8 cellular contexts compared by ENCODE assay signal in genomic region chr20:56373942-56374341, GRCh38. TPM values are rescaled to one million over a fixed set of nuclear protein-coding genes. Genes with fewer than 3 reads are reported as not detected.
DNase-seq lines count a peak whose midpoint lies in the region; ATAC-seq, FAIRE-seq and TF ChIP-seq lines count a peak whose summit lies in the region.
"Had no signal": no experiment of that assay in that cellular context is flagged by ENCODE, and none has a peak within 500 bp of the region (broad histone marks: within the 10 kb centered on the region; RNA-seq: fewer than 3 reads in every experiment).

No MANE protein-coding gene starts in this region.

- no peak overlapping the region for H3K4me2 ChIP-seq in GM12878 (ENCODE audit: control insufficient read depth, insufficient read depth)

- H3K27me3 ChIP-seq in GM12878 (replicated peaks in 1 of 2; ENCODE audit: control insufficient read depth in 2 of 2, insufficient read depth in 2 of 2, low read length in 1 of 2), result no peaks in the 10 kb centered on the region
- no peaks in the 10 kb centered on the region for H3K27me3 ChIP-seq in neutrophil

- H3K27ac ChIP-seq in GM12878 (ENCODE audit: control insufficient read depth, insufficient read depth) (no peak overlapping the region; the same call in 1 of the 2 replicates), neutrophil (peak overlapping the region; percentile 83), kidney (ENCODE audit: low read depth in 2 of 2, low read length in 2 of 2) (no peak overlapping the region)
- H3K27ac ChIP-seq: VCaP had no signal

- no peaks in the 10 kb centered on the region for H4K20me1 ChIP-seq in GM12878 (ENCODE audit: control insufficient read depth, insufficient read depth)

- in situ Hi-C loops in GM12878 (cut with MboI), result no loop called here

- H3K9ac ChIP-seq in GM12878 (ENCODE audit: control insufficient read depth, insufficient read depth, low read length), result no peak overlapping the region
- no peak overlapping the region for H3K9ac ChIP-seq in kidney (ENCODE audit: low read length in 2 of 2)

- RAD21 ChIA-PET in GM12878 (lab: Charles Lee; ENCODE audit: unreplicated experiment), result no interaction called here

- WGBS in GM12878 (ENCODE audit: insufficient coverage, insufficient replicate concordance, low lambda C conversion rate, missing lambda C conversion rate), result 85% methylated on average over 1 of the region's 1 CpG

- DNase-seq in HK-2 (ENCODE audit: unreplicated experiment) (peak; percentile 38), GM12878 (ENCODE audit: low read depth, low spot score) (no peak), kidney (no peak), KG1 (lab: John Stamatoyannopoulos, UW) (no peak), cardiac septum (ENCODE audit: low spot score) (no peak)

- SMC1A ChIA-PET in GM12878 (lab: Charles Lee; ENCODE audit: uncharacterized antibody, unreplicated experiment), result interaction anchor here (2.5 kb wide), 1 partner anchor 10 kb away, joined by 10 read pairs; no protein-coding TSS in a partner anchor

- H3K79me2 ChIP-seq in GM12878 (ENCODE audit: control insufficient read depth, insufficient read depth, low read length), result peaks cover 7% of the 10 kb centered on the region

- intact Hi-C loops in GM12878 (cut with micrococcal nuclease; ENCODE audit: unreplicated experiment), result no loop called here
- intact Hi-C loops in kidney (cut with DNase I), result no loop called here
- intact Hi-C loops in cardiac septum (cut with DNase I), result no loop called here

- H3K9me3 ChIP-seq in GM12878 (replicated peaks; ENCODE audit: control insufficient read depth, insufficient read depth, low read length) (no peaks in the 10 kb centered on the region), neutrophil (no peaks in the 10 kb centered on the region), kidney (ENCODE audit: control insufficient read depth in 1 of 2, low read length in 2 of 2) (no peaks in the 10 kb centered on the region)

- no TSS peak for BruUV-seq in GM12878 (replicated peaks; lab: Mats Ljungman, UMichigan)

- H3K36me3 ChIP-seq in GM12878 (ENCODE audit: control insufficient read depth in 2 of 2, insufficient read depth in 2 of 2, low read length in 1 of 2) (peaks cover 14 to 46% of the 10 kb centered on the region in 2 experiments), neutrophil (peaks cover 25% of the 10 kb centered on the region), kidney (ENCODE audit: control insufficient read depth in 1 of 2, insufficient read depth in 2 of 2, low read length in 2 of 2) (no peaks in the 10 kb centered on the region)

- no peaks in the 10 kb centered on the region; the same call in 1 of the 2 replicates for H3K4me1 ChIP-seq in GM12878 (ENCODE audit: control insufficient read depth, insufficient read depth, low read length)
- peaks cover 8 to 38% of the 10 kb centered on the region in 2 experiments for H3K4me1 ChIP-seq in neutrophil (ENCODE audit: control insufficient read depth in 1 of 2, insufficient read depth in 1 of 2, low read depth in 1 of 2, low read length in 1 of 2)
- no peaks in the 10 kb centered on the region for H3K4me1 ChIP-seq in kidney (ENCODE audit: control insufficient read depth in 1 of 2, insufficient read depth in 1 of 2, low read depth in 1 of 2, low read length in 2 of 2)

- no peak for TF ChIP-seq POLR2A in GM12878 (IDR thresholded peaks at IDR 0.05; ENCODE audit: low read depth, low read length)

- POLR2A ChIA-PET in GM12878 (lab: Charles Lee), result interaction anchor here (0.6 kb wide), 1 partner anchor 115 kb away, joined by 3 read pairs; no protein-coding TSS in a partner anchor

- TF ChIP-seq EP300 in GM12878 (IDR thresholded peaks at IDR 0.05; ENCODE audit: borderline replicate concordance in 1 of 2, control insufficient read depth in 1 of 2, low read depth in 2 of 2, low read length in 2 of 2), result no peak

- FAIRE-seq in GM12878 (lab: Jason Lieb, UNC) (no peak), kidney (lab: Jason Lieb, UNC) (no peak)

- no peak for TF ChIP-seq RAD21 in GM12878 (IDR thresholded peaks at IDR 0.05; ENCODE audit: insufficient read depth, low read depth, low read length)

- no peak overlapping the region for H3K4me3 ChIP-seq in GM12878
- H3K4me3 ChIP-seq in neutrophil (ENCODE audit: low read depth in 1 of 2, low read length in 1 of 2), result peak overlapping the region in 1 of 2 experiments; percentile 18
- H3K4me3 ChIP-seq in kidney (ENCODE audit: low read length in 2 of 2), result no peak overlapping the region

- ATAC-seq in GM18499 (IDR thresholded peaks at IDR 0.05; ENCODE audit: insufficient read depth, unreplicated experiment) (peak; percentile 50), GM12878 (peak; percentile 86)

- TF ChIP-seq CTCF in GM12878 (IDR thresholded peaks at IDR 0.05 in 2 of 3, conservative IDR thresholded peaks at IDR 0.05 in 1 of 3; ENCODE audit: control insufficient read depth in 2 of 3, extremely low read depth in 1 of 3, insufficient read depth in 1 of 3, low read depth in 3 of 3, low read length in 3 of 3) (no peak), neutrophil (IDR thresholded peaks at IDR 0.05) (no peak), kidney (IDR thresholded peaks at IDR 0.05; ENCODE audit: borderline replicate concordance, extremely low read depth, insufficient read depth) (no peak)

- CTCF ChIA-PET in GM12878 (lab: Yijun Ruan, JAX), result interaction anchor here (0.7 to 1.9 kb wide), 4 partner anchors 10 to 708 kb away, joined by 3 to 8 read pairs (median 3); no protein-coding TSS in a partner anchor

- no peak overlapping the region for H2AFZ ChIP-seq in GM12878 (ENCODE audit: control insufficient read depth, low read depth, low read length)

RNA-seq across cellular contexts. Expression of gene FAM210B, which starts 15.2 kb away (rescaled TPM):
- total RNA-seq in GM12878 (2013; cell fraction: nucleolus; rRNA removed), result 1.3 and 1.7 TPM in 2 replicates
- total RNA-seq in GM12878 (2014; rRNA removed) (0.56 and 1.1 TPM in 2 replicates), GM12878 (2014; rRNA removed; fragmentation: Illumina TruSeq; extraction: Trizol) (0.51 and 0.94 TPM in 2 replicates), GM12878 (2021) (0.51 and 0.58 TPM in 2 replicates), kidney (27.2 TPM), cardiac septum (41.5 TPM)
- polyA plus RNA-seq in GM12878 (2011; ENCODE audit: low read depth), result 0.71 TPM
- polyA plus RNA-seq in GM12878 (2011; rRNA removed) (1.4 and 1.8 TPM in 2 replicates), GM12878 (2014; fragmentation: Illumina TruSeq; extraction: Trizol) (0.79 and 0.97 TPM in 2 replicates), GM12878 (2014; fragmentation: Nextera tagmentation; extraction: Ambion mirVana) (under 1 TPM; 0.13 to 0.38 TPM), GM12878 (2014; rRNA removed) (0.46 and 0.53 TPM in 2 replicates), GM12878 (2016; fragmentation: Nextera tagmentation; extraction: Ambion mirVana) (1 to 10 TPM; 1.3 TPM), kidney (ENCODE audit: insufficient read depth, low read depth, low replicate concordance) (34.5 TPM)
- polyA plus RNA-seq in GM12878 (2011; cell fraction: cytosol; rRNA removed), result 0.94 and 1.1 TPM in 2 replicates
- polyA plus RNA-seq in GM12878 (2011; cell fraction: nucleus; rRNA removed), result 0.16 and 0.79 TPM in 2 replicates
- 1.3 and 1.4 TPM in 2 replicates for polyA plus RNA-seq in GM12878 (2012)
- 0.36 and 1.0 TPM in 2 replicates for polyA minus RNA-seq in GM12878 (2011; rRNA and poly(A)+ RNA removed)
- polyA minus RNA-seq in GM12878 (2011; cell fraction: cytosol; rRNA and poly(A)+ RNA removed), result 0.40 and 0.94 TPM in 2 replicates
- 0.12 and 1.1 TPM in 2 replicates for polyA minus RNA-seq in GM12878 (2011; cell fraction: nucleus; rRNA and poly(A)+ RNA removed)

RNA-seq across cellular contexts. Expression of gene AURKA, which starts 18.1 kb away (rescaled TPM):
- 18.8 and 19.4 TPM in 2 replicates for total RNA-seq in GM12878 (2013; cell fraction: nucleolus; rRNA removed)
- total RNA-seq in GM12878 (2014; rRNA removed), result 57.3 and 63.1 TPM in 2 replicates
- 67.9 and 71.6 TPM in 2 replicates for total RNA-seq in GM12878 (2014; rRNA removed; fragmentation: Illumina TruSeq; extraction: Trizol)
- 59.4 and 61.2 TPM in 2 replicates for total RNA-seq in GM12878 (2021)
- polyA plus RNA-seq in GM12878 (2011; ENCODE audit: low read depth), result 20.0 TPM
- polyA plus RNA-seq in GM12878 (2011; rRNA removed), result 87.6 and 108 TPM in 2 replicates
- 66.6 and 74.8 TPM in 2 replicates for polyA plus RNA-seq in GM12878 (2011; cell fraction: cytosol; rRNA removed)
- 37.8 and 38.0 TPM in 2 replicates for polyA plus RNA-seq in GM12878 (2011; cell fraction: nucleus; rRNA removed)
- polyA plus RNA-seq in GM12878 (2012), result 19.8 and 28.8 TPM in 2 replicates
- 98.7 and 113 TPM in 2 replicates for polyA plus RNA-seq in GM12878 (2014; fragmentation: Illumina TruSeq; extraction: Trizol)
- polyA plus RNA-seq in GM12878 (2014; fragmentation: Nextera tagmentation; extraction: Ambion mirVana), result 10 to 100 TPM; 70.9 to 75.2 TPM
- 58.3 and 60.8 TPM in 2 replicates for polyA plus RNA-seq in GM12878 (2014; rRNA removed)
- polyA plus RNA-seq in GM12878 (2016; fragmentation: Nextera tagmentation; extraction: Ambion mirVana), result 100 to 1,000 TPM; 120 to 122 TPM
- 55.3 and 61.1 TPM in 2 replicates for polyA minus RNA-seq in GM12878 (2011; rRNA and poly(A)+ RNA removed)
- 31.7 and 35.6 TPM in 2 replicates for polyA minus RNA-seq in GM12878 (2011; cell fraction: cytosol; rRNA and poly(A)+ RNA removed)
- 11.7 and 18.3 TPM in 2 replicates for polyA minus RNA-seq in GM12878 (2011; cell fraction: nucleus; rRNA and poly(A)+ RNA removed)
- 2.7 TPM for total RNA-seq in kidney
- polyA plus RNA-seq in kidney (ENCODE audit: insufficient read depth, low read depth, low replicate concordance), result 3.3 TPM
- total RNA-seq in cardiac septum, result 3.2 TPM

RNA-seq across cellular contexts. Expression of gene CSTF1, which starts 18.5 kb away (rescaled TPM):
- 45.6 and 47.2 TPM in 2 replicates for total RNA-seq in GM12878 (2013; cell fraction: nucleolus; rRNA removed)
- total RNA-seq in GM12878 (2014; rRNA removed), result 41.9 and 42.7 TPM in 2 replicates
- 42.5 and 45.8 TPM in 2 replicates for total RNA-seq in GM12878 (2014; rRNA removed; fragmentation: Illumina TruSeq; extraction: Trizol)
- 39.7 and 41.8 TPM in 2 replicates for total RNA-seq in GM12878 (2021)
- polyA plus RNA-seq in GM12878 (2011; ENCODE audit: low read depth), result 23.0 TPM
- polyA plus RNA-seq in GM12878 (2011; rRNA removed), result 81.4 and 89.1 TPM in 2 replicates
- polyA plus RNA-seq in GM12878 (2011; cell fraction: cytosol; rRNA removed), result 71.6 and 81.5 TPM in 2 replicates
- polyA plus RNA-seq in GM12878 (2011; cell fraction: nucleus; rRNA removed), result 60.9 and 66.0 TPM in 2 replicates
- polyA plus RNA-seq in GM12878 (2012), result 31.3 and 34.4 TPM in 2 replicates
- polyA plus RNA-seq in GM12878 (2014; fragmentation: Illumina TruSeq; extraction: Trizol), result 56.2 and 57.8 TPM in 2 replicates
- polyA plus RNA-seq in GM12878 (2014; fragmentation: Nextera tagmentation; extraction: Ambion mirVana), result 10 to 100 TPM; 63.3 to 66.0 TPM
- 44.9 and 47.2 TPM in 2 replicates for polyA plus RNA-seq in GM12878 (2014; rRNA removed)
- 10 to 100 TPM; 43.3 to 54.5 TPM for polyA plus RNA-seq in GM12878 (2016; fragmentation: Nextera tagmentation; extraction: Ambion mirVana)
- polyA minus RNA-seq in GM12878 (2011; rRNA and poly(A)+ RNA removed), result 115 and 172 TPM in 2 replicates
- 28.7 and 32.7 TPM in 2 replicates for polyA minus RNA-seq in GM12878 (2011; cell fraction: cytosol; rRNA and poly(A)+ RNA removed)
- polyA minus RNA-seq in GM12878 (2011; cell fraction: nucleus; rRNA and poly(A)+ RNA removed), result 30.7 and 45.1 TPM in 2 replicates
- 30.7 TPM for total RNA-seq in kidney
- 16.2 TPM for polyA plus RNA-seq in kidney (ENCODE audit: insufficient read depth, low read depth, low replicate concordance)
- total RNA-seq in cardiac septum, result 15.3 TPM

RNA-seq across cellular contexts. Expression of gene CASS4, which starts 38.1 kb away (rescaled TPM):
- 0.47 TPM in 1 of 2 replicates, not detected in the other for total RNA-seq in GM12878 (2013; cell fraction: nucleolus; rRNA removed)
- total RNA-seq in GM12878 (2014; rRNA removed) (0.06 and 0.11 TPM in 2 replicates), GM12878 (2014; rRNA removed; fragmentation: Illumina TruSeq; extraction: Trizol) (0.09 and 0.14 TPM in 2 replicates), GM12878 (2021) (0.19 and 0.21 TPM in 2 replicates), kidney (3.0 TPM), cardiac septum (0.30 TPM)
- 0.14 TPM for polyA plus RNA-seq in GM12878 (2011; ENCODE audit: low read depth)
- polyA plus RNA-seq in GM12878 (2011; rRNA removed) (0.10 and 0.11 TPM in 2 replicates), GM12878 (2014; fragmentation: Illumina TruSeq; extraction: Trizol) (0.13 and 0.21 TPM in 2 replicates), GM12878 (2014; fragmentation: Nextera tagmentation; extraction: Ambion mirVana) (under 1 TPM; 0.04 to 0.11 TPM), GM12878 (2014; rRNA removed) (0.04 and 0.24 TPM in 2 replicates), GM12878 (2016; fragmentation: Nextera tagmentation; extraction: Ambion mirVana) (under 1 TPM in 1 of 2 experiments, not detected in 1; 0.05 TPM), kidney (ENCODE audit: insufficient read depth, low read depth, low replicate concordance) (0.22 TPM)
- 0.01 and 0.03 TPM in 2 replicates for polyA plus RNA-seq in GM12878 (2011; cell fraction: cytosol; rRNA removed)
- 0.09 and 0.15 TPM in 2 replicates for polyA plus RNA-seq in GM12878 (2011; cell fraction: nucleus; rRNA removed)
- polyA plus RNA-seq in GM12878 (2012), result 0.13 and 0.22 TPM in 2 replicates
- polyA minus RNA-seq in GM12878 (2011; rRNA and poly(A)+ RNA removed), result 0.10 and 0.15 TPM in 2 replicates
- polyA minus RNA-seq in GM12878 (2011; cell fraction: cytosol; rRNA and poly(A)+ RNA removed), result not detected in 2 replicates
- 0.10 and 0.12 TPM in 2 replicates for polyA minus RNA-seq in GM12878 (2011; cell fraction: nucleus; rRNA and poly(A)+ RNA removed)

Comparison
In these comparisons a context has a peak if more than half of its experiments do, and no peak if none do; other contexts are left out.
1. RNA of gene FAM210B, which starts 15.2 kb away (total RNA-seq): 41.5 TPM in cardiac septum (single experiment) and 27.2 TPM in kidney (single experiment); 0.51 to 1.7 TPM in GM12878; every median in the first group is over 10 times any median in the second.